23 cellular contexts compared by ENCODE assay signal in genomic region chr17:45956090-45956489, GRCh38. TPM values are rescaled to one million over a fixed set of nuclear protein-coding genes. Genes with fewer than 3 reads are reported as not detected.
"Had no signal": no experiment of that assay in that cellular context is flagged by ENCODE, and none has a peak within 500 bp of the region (broad histone marks: within the 10 kb centered on the region; RNA-seq: fewer than 3 reads in every experiment).

No MANE protein-coding gene starts in this region.

- ATAC-seq: HepG2, K562 had no signal

- H3K4me2 ChIP-seq: KMS-11 had no signal

- DNase-seq: IMR-90, Kasumi-1, MM.1S, NCI-H1092 treated with DMSO at 0.1 percent for 48 hours, NCI-H1436, NCI-H187, NCI-H2029, NCI-H2081 treated with DMSO at 0.1 percent for 48 hours, NCI-H2171, NCI-H226, NCI-H446, NCI-H510A, NCI-H524 treated with DMSO at 0.1 percent for 48 hours, NCI-H69, NCI-H774, RPMI8226, SHP77 had no signal

- H3K4me3 ChIP-seq: K562 had no signal

- H3K27ac ChIP-seq: KMS-11 had no signal

- H3K9ac ChIP-seq: KMS-11 had no signal

RNA-seq across cellular contexts. Expression of gene STH, which starts 43.0 kb away (rescaled TPM):
- total RNA-seq: HepG2, HT1080, IMR-90, K562, M059J, SK-MEL-5 had no signal
- polyA plus RNA-seq: HepG2, IMR-90, K562 had no signal
